14 cellular contexts compared by ENCODE assay signal in the genomic region with DNA sequence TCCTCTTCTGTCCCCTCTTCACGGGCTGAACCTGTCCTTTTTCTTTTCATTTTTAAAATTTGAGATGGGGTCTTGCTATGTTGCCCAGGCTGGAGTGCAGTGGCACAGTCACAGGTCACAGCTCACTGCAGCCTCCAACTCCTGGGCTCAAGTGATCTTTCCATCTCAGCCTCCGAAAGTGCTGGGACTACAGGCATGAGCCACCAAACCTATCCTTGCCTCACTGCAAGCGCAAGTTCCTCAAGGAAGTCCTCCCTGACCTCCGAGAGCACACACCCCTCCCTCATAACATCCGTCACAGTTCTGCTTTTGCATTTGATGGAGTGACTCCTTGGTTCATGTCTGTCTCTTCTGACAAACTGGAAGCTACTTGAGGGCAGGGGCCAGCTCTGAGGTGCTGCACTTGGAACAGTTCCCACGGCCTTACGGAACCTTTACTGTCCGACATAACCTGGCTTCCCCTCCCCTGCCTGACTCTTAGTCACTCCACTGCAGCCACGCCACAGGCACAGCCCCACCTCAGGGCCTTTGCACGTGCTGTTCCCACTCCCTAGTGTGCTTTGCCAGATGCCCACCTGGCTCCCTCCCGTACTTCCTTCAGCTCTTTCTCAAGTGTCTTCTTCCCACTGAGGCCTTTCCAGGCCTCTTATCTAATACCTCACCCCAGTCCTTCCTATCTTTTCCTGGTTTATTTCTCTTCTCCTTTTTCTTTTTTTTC. TPM values are rescaled to one million over a fixed set of nuclear protein-coding genes. Genes with fewer than 3 reads are reported as not detected.
A peak's percentile ranks its signal among the peaks of the same experiment; 100 is the strongest.
DNase-seq lines count a peak whose midpoint lies in the region; ATAC-seq, FAIRE-seq and TF ChIP-seq lines count a peak whose summit lies in the region.
"Had no signal": no experiment of that assay in that cellular context is flagged by ENCODE, and none has a peak within 500 bp of the region (broad histone marks: within the 10 kb centered on the region; RNA-seq: fewer than 3 reads in every experiment).

No MANE protein-coding gene starts in this region.

- H3K27ac Mint-ChIP-seq in glutamatergic neuron (ENCODE audit: unreplicated experiment) = no peak overlapping the region

- H3K79me2 ChIP-seq in HepG2 (ENCODE audit: insufficient read depth, low read length) = peaks cover 2% of the 10 kb centered on the region

- H3K27me3 ChIP-seq in HepG2 (ENCODE audit: control insufficient read depth in 1 of 2, insufficient read depth in 2 of 2, low read length in 2 of 2) (no peaks in the 10 kb centered on the region), right lobe of liver (no peaks in the 10 kb centered on the region), neuronal stem cell (ENCODE audit: control insufficient read depth in 3 of 3, insufficient read depth in 3 of 3, low read depth in 1 of 3, low read length in 3 of 3) (no peaks in the 10 kb centered on the region)
- H3K27me3 ChIP-seq: adrenal gland had no signal

- TF ChIP-seq EP300 in HepG2 (IDR thresholded peaks at IDR 0.05; ENCODE audit: low read depth in 2 of 2, low read length in 2 of 2) = no peak
- no peak for TF ChIP-seq EP300 in HepG2 (CRISPR knock-in tag; IDR thresholded peaks at IDR 0.05; ENCODE audit: borderline replicate concordance)

- H3K14ac ChIP-seq in neuronal stem cell (ENCODE audit: low read length) = no peak overlapping the region

- CTCF ChIA-PET in HepG2 (lab: Yijun Ruan, JAX; ENCODE audit: low intra/inter-chr PET ratio, low total read pairs) = no interaction called here
- CTCF ChIA-PET in RWPE1 (lab: Yijun Ruan, JAX) = no interaction called here

- TF ChIP-seq RAD21 in HepG2 (CRISPR knock-in tag; IDR thresholded peaks at IDR 0.05) = no peak

- no peaks in the 10 kb centered on the region for H3K36me3 Mint-ChIP-seq in glutamatergic neuron (ENCODE audit: unreplicated experiment)

- no peak overlapping the region for H3K9ac ChIP-seq in HepG2 (ENCODE audit: insufficient read depth, low read depth, low read length)
- H3K9ac ChIP-seq in neuronal stem cell (ENCODE audit: low read depth, low read length, poor library complexity) = no peak overlapping the region

- no peak for FAIRE-seq in HepG2 (lab: Jason Lieb, UNC)
- FAIRE-seq: islet of Langerhans had no signal

- peaks cover 4% of the 10 kb centered on the region for H3K9me3 Mint-ChIP-seq in glutamatergic neuron (ENCODE audit: unreplicated experiment)
- H3K9me3 Mint-ChIP-seq: H9 had no signal

- H3K4me1 Mint-ChIP-seq in glutamatergic neuron (ENCODE audit: low read depth, unreplicated experiment) = peaks cover 4% of the 10 kb centered on the region

- BruUV-seq in HepG2 (replicated peaks; lab: Mats Ljungman, UMichigan) = no TSS peak

- H2BK12ac ChIP-seq in neuronal stem cell (ENCODE audit: low read length) = no peak overlapping the region

- WGBS in HepG2 (ENCODE audit: low lambda C conversion rate) = 95% methylated on average over 11 of the region's 11 CpGs
- WGBS in right lobe of liver (ENCODE audit: insufficient coverage, low coverage, low lambda C conversion rate, missing lambda C conversion rate) = 67% methylated on average over 5 of the region's 11 CpGs
- no CpG with 5 or more reads among the region's 11 CpGs for WGBS in neuronal stem cell (ENCODE audit: extremely low coverage in 2 of 2, insufficient read length in 2 of 2, insufficient replicate concordance in 1 of 2), 2 donors

- H2BK5ac ChIP-seq in neuronal stem cell (ENCODE audit: low read length) = no peak overlapping the region

- peak overlapping the region; percentile 8 for H3K4me3 Mint-ChIP-seq in glutamatergic neuron (ENCODE audit: unreplicated experiment)
- H3K4me3 Mint-ChIP-seq: H9 had no signal

- no peaks in the 10 kb centered on the region for H3K79me1 ChIP-seq in neuronal stem cell (ENCODE audit: low read depth, low read length)

- no peaks in the 10 kb centered on the region for H4K20me1 ChIP-seq in HepG2 (ENCODE audit: insufficient read depth, low read length)

- H3K4me2 ChIP-seq in HepG2 (ENCODE audit: low read depth, low read length) = no peak overlapping the region
- no peak overlapping the region for H3K4me2 ChIP-seq in neuronal stem cell (ENCODE audit: insufficient read depth, low read length, poor library complexity, severe bottlenecking)

- H4K8ac ChIP-seq in neuronal stem cell (ENCODE audit: low read depth, low read length) = no peak overlapping the region

- peaks cover 44% of the 10 kb centered on the region for H3K4me1 ChIP-seq in HepG2 (ENCODE audit: insufficient read depth, low read length)
- H3K4me1 ChIP-seq in right lobe of liver = peaks cover 0 to 16% (median 4%) of the 10 kb centered on the region in 4 donors
- H3K4me1 ChIP-seq in neuronal stem cell (ENCODE audit: control insufficient read depth in 2 of 2, insufficient read depth in 1 of 2, low read depth in 1 of 2, low read length in 2 of 2) = peaks cover 4 to 7% of the 10 kb centered on the region in 2 donors

- H3K27me3 Mint-ChIP-seq in glutamatergic neuron (ENCODE audit: unreplicated experiment) = peaks cover 7% of the 10 kb centered on the region

- H3K9me3 ChIP-seq in HepG2 (ENCODE audit: low read length) = no peaks in the 10 kb centered on the region
- H3K9me3 ChIP-seq in right lobe of liver = no peaks in the 10 kb centered on the region
- H3K9me3 ChIP-seq in neuronal stem cell (replicated peaks in 1 of 2; ENCODE audit: control insufficient read depth in 2 of 2, insufficient read depth in 1 of 2, low read depth in 1 of 2, low read length in 2 of 2) = peaks cover 0 to 3% of the 10 kb centered on the region in 2 donors
- H3K9me3 ChIP-seq: adrenal gland had no signal

- H2AK5ac ChIP-seq in neuronal stem cell (ENCODE audit: low read depth, low read length) = no peak overlapping the region

- no peak overlapping the region for H2BK15ac ChIP-seq in neuronal stem cell (ENCODE audit: low read length)

- no peak for TF ChIP-seq POLR2A in HepG2 (IDR thresholded peaks at IDR 0.05; ENCODE audit: insufficient read depth in 1 of 2, low read depth in 2 of 2, low read length in 2 of 2)
- no peak for TF ChIP-seq POLR2A in right lobe of liver (IDR thresholded peaks at IDR 0.05)

- TF ChIP-seq CTCF in HepG2 (CRISPR knock-in tag; IDR thresholded peaks at IDR 0.05) = no peak
- no peak for TF ChIP-seq CTCF in right lobe of liver (IDR thresholded peaks at IDR 0.05)
- no peak for TF ChIP-seq CTCF in RWPE1 (conservative IDR thresholded peaks at IDR 0.05; ENCODE audit: low read depth)
- no peak for TF ChIP-seq CTCF in glutamatergic neuron (IDR thresholded peaks at IDR 0.05; ENCODE audit: partially characterized antibody, unreplicated experiment)

- no peak overlapping the region for H2AFZ ChIP-seq in HepG2 (ENCODE audit: low read length)
- no peak overlapping the region for H2AFZ ChIP-seq in neuronal stem cell (ENCODE audit: low read length)

- H3K36me3 ChIP-seq in HepG2 (replicated peaks in 1 of 2; ENCODE audit: control insufficient read depth in 1 of 2, insufficient read depth in 2 of 2, low read length in 2 of 2) (peaks cover 20 to 34% of the 10 kb centered on the region in 2 experiments), right lobe of liver (peaks cover 0 to 34% (median 3%) of the 10 kb centered on the region in 4 donors), neuronal stem cell (replicated peaks in 1 of 2; ENCODE audit: control insufficient read depth in 2 of 2, insufficient read depth in 2 of 2, low read length in 2 of 2) (peaks cover 30 to 34% of the 10 kb centered on the region in 2 donors)

- H3K18ac ChIP-seq in neuronal stem cell (ENCODE audit: low read length) = no peak overlapping the region

- intact Hi-C loops in HepG2 (cut with micrococcal nuclease; ENCODE audit: unreplicated experiment) (loop anchor here (10.0 kb wide), 1 partner anchor 567 kb away; a partner anchor contains a TSS), right lobe of liver (cut with DNase I) (no loop called here)

- DNase-seq in HepG2 (ENCODE audit: low spot score) = no peak
- no peak for DNase-seq in right lobe of liver
- DNase-seq in RWPE1 (ENCODE audit: low spot score) = no peak
- DNase-seq in glutamatergic neuron = no peak
- no peak for DNase-seq in neuronal stem cell (ENCODE audit: low spot score)
- DNase-seq: activated CD8-positive, alpha-beta memory T cell treated with anti-CD3 and anti-CD28 coated beads, Interleukin-2, amount 50 U/mL, for 4 hours; H9; Karpas-422; stimulated activated CD4-positive, alpha-beta T cell treated with anti-CD3 and anti-CD28 coated beads, Interleukin-12 subunit alpha, Interleukin-12 subunit beta, amount 100 ng/mL, for 4 hours had no signal

- POLR2A ChIA-PET in HepG2 (lab: Yijun Ruan, JAX) (interaction anchor here (2.5 to 6.0 kb wide), 2 partner anchors 12 kb away, joined by 8 to 50 read pairs; a partner anchor contains a TSS), RWPE1 (lab: Yijun Ruan, JAX; ENCODE audit: low non-redundant PET) (no interaction called here)

- no peak overlapping the region for H2BK120ac ChIP-seq in neuronal stem cell (ENCODE audit: low read depth, low read length)

- H3K27ac ChIP-seq in HepG2 (ENCODE audit: extremely low read length, insufficient read depth, low read length) = no peak overlapping the region
- no peak overlapping the region for H3K27ac ChIP-seq in right lobe of liver
- peak overlapping the region; percentile 79 for H3K27ac ChIP-seq in RWPE1
- no peak overlapping the region for H3K27ac ChIP-seq in neuronal stem cell (replicated peaks; ENCODE audit: low read length)
- H3K27ac ChIP-seq: adrenal gland had no signal

- in situ Hi-C loops in HepG2 (cut with HindIII; ENCODE audit: extremely low pct_ligation_motif_present, low pct_unique_long_range_greater_than_20kb) = loop anchor here (25.0 kb wide), 1 partner anchor 550 kb away; no protein-coding TSS in a partner anchor

- ATAC-seq in HepG2 (no peak), right lobe of liver (no peak), GM19395 (IDR thresholded peaks at IDR 0.05; ENCODE audit: unreplicated experiment) (no peak), HG02884 (IDR thresholded peaks at IDR 0.05; ENCODE audit: unreplicated experiment) (no peak), HG03521 (IDR thresholded peaks at IDR 0.05; ENCODE audit: unreplicated experiment) (no peak)

- H3K23ac ChIP-seq in neuronal stem cell (ENCODE audit: low read depth, low read length, poor library complexity) = no peak overlapping the region

- no peak overlapping the region for H4K91ac ChIP-seq in neuronal stem cell (ENCODE audit: low read depth, low read length, poor library complexity)

- no peak overlapping the region for H3K4ac ChIP-seq in neuronal stem cell (ENCODE audit: low read length)

- H3K4me3 ChIP-seq in HepG2 (replicated peaks in 1 of 3; ENCODE audit: insufficient read depth in 1 of 3, low read depth in 2 of 3, low read length in 3 of 3) (no peak overlapping the region), right lobe of liver (no peak overlapping the region), neuronal stem cell (ENCODE audit: low read length in 2 of 2) (peak overlapping the region in 1 of 2 donors; percentile 1)
- H3K4me3 ChIP-seq: adrenal gland had no signal

RNA-seq across cellular contexts. Expression of a gene that starts 4.4 kb away (rescaled TPM):
- total RNA-seq in HepG2 (2016; rRNA removed; fragmentation: Illumina TruSeq; extraction: Trizol) = 0.24 TPM in 1 of 2 replicates, not detected in the other
- 0.09 and 0.20 TPM in 2 replicates for total RNA-seq in HepG2 (2016; cell fraction: cytosol; rRNA removed; fragmentation: Illumina TruSeq; extraction: Trizol; ENCODE audit: low read depth)
- 0.16 and 0.37 TPM in 2 replicates for total RNA-seq in HepG2 (2016; cell fraction: insoluble cytoplasmic fraction; rRNA removed; fragmentation: Illumina TruSeq; extraction: Trizol)
- 0.21 and 0.22 TPM in 2 replicates for total RNA-seq in HepG2 (2016; cell fraction: membrane; rRNA removed; fragmentation: Illumina TruSeq; extraction: Trizol)
- 0.25 and 0.47 TPM in 2 replicates for total RNA-seq in HepG2 (2016; cell fraction: nucleus; rRNA removed; fragmentation: Illumina TruSeq; extraction: Trizol)
- polyA plus RNA-seq in HepG2 (2011; rRNA removed) = 0.42 and 0.51 TPM in 2 replicates
- 0.08 and 0.24 TPM in 2 replicates for polyA plus RNA-seq in HepG2 (2011; cell fraction: cytosol; rRNA removed)
- 1.6 and 1.8 TPM in 2 replicates for polyA plus RNA-seq in HepG2 (2011; cell fraction: nucleus; rRNA removed)
- 0.36 and 0.44 TPM in 2 replicates for polyA plus RNA-seq in HepG2 (2012)
- 0.35 and 0.51 TPM in 2 replicates for polyA plus RNA-seq in HepG2 (2016; cell fraction: cytosol; fragmentation: Illumina TruSeq; extraction: Trizol; ENCODE audit: low read depth)
- 0.25 and 0.34 TPM in 2 replicates for polyA plus RNA-seq in HepG2 (2016; cell fraction: insoluble cytoplasmic fraction; fragmentation: Illumina TruSeq; extraction: Trizol; ENCODE audit: low read depth)
- polyA plus RNA-seq in HepG2 (2016; cell fraction: membrane; fragmentation: Illumina TruSeq; extraction: Trizol; ENCODE audit: low read depth) = 0.39 and 0.63 TPM in 2 replicates
- polyA plus RNA-seq in HepG2 (2016; cell fraction: nucleus; fragmentation: Illumina TruSeq; extraction: Trizol; ENCODE audit: insufficient read depth, low read depth) = 0.78 and 1.4 TPM in 2 replicates
- polyA minus RNA-seq in HepG2 (2011; rRNA and poly(A)+ RNA removed; ENCODE audit: low replicate concordance) = 1.1 TPM in 1 of 2 replicates, not detected in the other
- polyA minus RNA-seq in HepG2 (2011; cell fraction: cytosol; rRNA and poly(A)+ RNA removed) = not detected in 2 replicates
- 0.39 and 0.62 TPM in 2 replicates for polyA minus RNA-seq in HepG2 (2011; cell fraction: nucleus; rRNA and poly(A)+ RNA removed)
- under 1 TPM; 0.37 to 0.68 (median 0.42) TPM for total RNA-seq in right lobe of liver
- 0.86 TPM for total RNA-seq in glutamatergic neuron (ENCODE audit: unreplicated experiment)
- 2.8 TPM for polyA plus RNA-seq in neuronal stem cell (2013, experiment 1 of 2)
- 2.5 TPM for polyA plus RNA-seq in neuronal stem cell (2013, experiment 2 of 2)

RNA-seq across cellular contexts. Expression of a gene that starts 8.7 kb away (rescaled TPM):
- total RNA-seq in HepG2 (2016; rRNA removed; fragmentation: Illumina TruSeq; extraction: Trizol) (4.8 and 5.4 TPM in 2 replicates), right lobe of liver (10 to 100 TPM; 13.5 to 46.5 (median 21.9) TPM), glutamatergic neuron (ENCODE audit: unreplicated experiment) (57.9 TPM)
- 15.6 and 18.9 TPM in 2 replicates for total RNA-seq in HepG2 (2016; cell fraction: cytosol; rRNA removed; fragmentation: Illumina TruSeq; extraction: Trizol; ENCODE audit: low read depth)
- 3.6 and 7.4 TPM in 2 replicates for total RNA-seq in HepG2 (2016; cell fraction: insoluble cytoplasmic fraction; rRNA removed; fragmentation: Illumina TruSeq; extraction: Trizol)
- 16.8 and 17.0 TPM in 2 replicates for total RNA-seq in HepG2 (2016; cell fraction: membrane; rRNA removed; fragmentation: Illumina TruSeq; extraction: Trizol)
- total RNA-seq in HepG2 (2016; cell fraction: nucleus; rRNA removed; fragmentation: Illumina TruSeq; extraction: Trizol) = 3.7 and 3.9 TPM in 2 replicates
- polyA plus RNA-seq in HepG2 (2011; rRNA removed) = 47.0 and 63.6 TPM in 2 replicates
- 39.4 and 54.7 TPM in 2 replicates for polyA plus RNA-seq in HepG2 (2011; cell fraction: cytosol; rRNA removed)
- 83.9 and 94.9 TPM in 2 replicates for polyA plus RNA-seq in HepG2 (2011; cell fraction: nucleus; rRNA removed)
- polyA plus RNA-seq in HepG2 (2012) = 69.8 and 96.9 TPM in 2 replicates
- polyA plus RNA-seq in HepG2 (2016; cell fraction: cytosol; fragmentation: Illumina TruSeq; extraction: Trizol; ENCODE audit: low read depth) = 32.9 and 34.4 TPM in 2 replicates
- polyA plus RNA-seq in HepG2 (2016; cell fraction: insoluble cytoplasmic fraction; fragmentation: Illumina TruSeq; extraction: Trizol; ENCODE audit: low read depth) = 7.4 and 9.0 TPM in 2 replicates
- polyA plus RNA-seq in HepG2 (2016; cell fraction: membrane; fragmentation: Illumina TruSeq; extraction: Trizol; ENCODE audit: low read depth) = 23.4 and 24.5 TPM in 2 replicates
- 12.2 and 14.9 TPM in 2 replicates for polyA plus RNA-seq in HepG2 (2016; cell fraction: nucleus; fragmentation: Illumina TruSeq; extraction: Trizol; ENCODE audit: insufficient read depth, low read depth)
- polyA minus RNA-seq in HepG2 (2011; rRNA and poly(A)+ RNA removed; ENCODE audit: low replicate concordance) = 4.9 and 32.0 TPM in 2 replicates
- polyA minus RNA-seq in HepG2 (2011; cell fraction: cytosol; rRNA and poly(A)+ RNA removed) = 14.5 and 16.8 TPM in 2 replicates
- polyA minus RNA-seq in HepG2 (2011; cell fraction: nucleus; rRNA and poly(A)+ RNA removed) = 7.6 and 11.2 TPM in 2 replicates
- 51.2 TPM for polyA plus RNA-seq in neuronal stem cell (2013, experiment 1 of 2)
- 52.1 TPM for polyA plus RNA-seq in neuronal stem cell (2013, experiment 2 of 2)

RNA-seq across cellular contexts. Expression of a gene that starts 11.5 kb away (rescaled TPM):
- 176 and 177 TPM in 2 replicates for total RNA-seq in HepG2 (2016; rRNA removed; fragmentation: Illumina TruSeq; extraction: Trizol)
- total RNA-seq in HepG2 (2016; cell fraction: cytosol; rRNA removed; fragmentation: Illumina TruSeq; extraction: Trizol; ENCODE audit: low read depth) = 65.7 and 77.2 TPM in 2 replicates
- total RNA-seq in HepG2 (2016; cell fraction: insoluble cytoplasmic fraction; rRNA removed; fragmentation: Illumina TruSeq; extraction: Trizol) = 171 and 181 TPM in 2 replicates
- 128 and 142 TPM in 2 replicates for total RNA-seq in HepG2 (2016; cell fraction: membrane; rRNA removed; fragmentation: Illumina TruSeq; extraction: Trizol)
- total RNA-seq in HepG2 (2016; cell fraction: nucleus; rRNA removed; fragmentation: Illumina TruSeq; extraction: Trizol) = 74.9 and 87.3 TPM in 2 replicates
- polyA plus RNA-seq in HepG2 (2011; rRNA removed) = 220 and 272 TPM in 2 replicates
- polyA plus RNA-seq in HepG2 (2011; cell fraction: cytosol; rRNA removed) = 258 and 302 TPM in 2 replicates
- 210 and 223 TPM in 2 replicates for polyA plus RNA-seq in HepG2 (2011; cell fraction: nucleus; rRNA removed)
- 137 and 191 TPM in 2 replicates for polyA plus RNA-seq in HepG2 (2012)
- 74.4 and 81.5 TPM in 2 replicates for polyA plus RNA-seq in HepG2 (2016; cell fraction: cytosol; fragmentation: Illumina TruSeq; extraction: Trizol; ENCODE audit: low read depth)
- polyA plus RNA-seq in HepG2 (2016; cell fraction: insoluble cytoplasmic fraction; fragmentation: Illumina TruSeq; extraction: Trizol; ENCODE audit: low read depth) = 211 and 227 TPM in 2 replicates
- 119 and 131 TPM in 2 replicates for polyA plus RNA-seq in HepG2 (2016; cell fraction: membrane; fragmentation: Illumina TruSeq; extraction: Trizol; ENCODE audit: low read depth)
- 198 and 202 TPM in 2 replicates for polyA plus RNA-seq in HepG2 (2016; cell fraction: nucleus; fragmentation: Illumina TruSeq; extraction: Trizol; ENCODE audit: insufficient read depth, low read depth)
- polyA minus RNA-seq in HepG2 (2011; rRNA and poly(A)+ RNA removed; ENCODE audit: low replicate concordance) = 448 and 594 TPM in 2 replicates
- polyA minus RNA-seq in HepG2 (2011; cell fraction: cytosol; rRNA and poly(A)+ RNA removed) = 140 and 151 TPM in 2 replicates
- 46.2 and 53.8 TPM in 2 replicates for polyA minus RNA-seq in HepG2 (2011; cell fraction: nucleus; rRNA and poly(A)+ RNA removed)
- total RNA-seq in right lobe of liver = 10 to 100 TPM; 43.1 to 59.7 (median 47.0) TPM
- 124 TPM for total RNA-seq in glutamatergic neuron (ENCODE audit: unreplicated experiment)
- polyA plus RNA-seq in neuronal stem cell (2013, experiment 1 of 2) = 112 TPM
- polyA plus RNA-seq in neuronal stem cell (2013, experiment 2 of 2) = 110 TPM

RNA-seq across cellular contexts. Expression of a gene that starts 21.8 kb away (rescaled TPM):
- 925 and 999 TPM in 2 replicates for total RNA-seq in HepG2 (2016; rRNA removed; fragmentation: Illumina TruSeq; extraction: Trizol)
- total RNA-seq in HepG2 (2016; cell fraction: cytosol; rRNA removed; fragmentation: Illumina TruSeq; extraction: Trizol; ENCODE audit: low read depth) = 363 and 383 TPM in 2 replicates
- 919 and 949 TPM in 2 replicates for total RNA-seq in HepG2 (2016; cell fraction: insoluble cytoplasmic fraction; rRNA removed; fragmentation: Illumina TruSeq; extraction: Trizol)
- total RNA-seq in HepG2 (2016; cell fraction: membrane; rRNA removed; fragmentation: Illumina TruSeq; extraction: Trizol) = 400 and 482 TPM in 2 replicates
- 406 and 421 TPM in 2 replicates for total RNA-seq in HepG2 (2016; cell fraction: nucleus; rRNA removed; fragmentation: Illumina TruSeq; extraction: Trizol)
- polyA plus RNA-seq in HepG2 (2011; rRNA removed) = 1,884 and 1,912 TPM in 2 replicates
- polyA plus RNA-seq in HepG2 (2011; cell fraction: cytosol; rRNA removed) = 1,982 and 2,786 TPM in 2 replicates
- 1,265 and 1,338 TPM in 2 replicates for polyA plus RNA-seq in HepG2 (2011; cell fraction: nucleus; rRNA removed)
- polyA plus RNA-seq in HepG2 (2012) = 2,541 and 2,865 TPM in 2 replicates
- 565 and 614 TPM in 2 replicates for polyA plus RNA-seq in HepG2 (2016; cell fraction: cytosol; fragmentation: Illumina TruSeq; extraction: Trizol; ENCODE audit: low read depth)
- 1,258 and 1,452 TPM in 2 replicates for polyA plus RNA-seq in HepG2 (2016; cell fraction: insoluble cytoplasmic fraction; fragmentation: Illumina TruSeq; extraction: Trizol; ENCODE audit: low read depth)
- polyA plus RNA-seq in HepG2 (2016; cell fraction: membrane; fragmentation: Illumina TruSeq; extraction: Trizol; ENCODE audit: low read depth) = 559 and 571 TPM in 2 replicates
- polyA plus RNA-seq in HepG2 (2016; cell fraction: nucleus; fragmentation: Illumina TruSeq; extraction: Trizol; ENCODE audit: insufficient read depth, low read depth) = 791 and 794 TPM in 2 replicates
- 1,277 and 3,284 TPM in 2 replicates for polyA minus RNA-seq in HepG2 (2011; rRNA and poly(A)+ RNA removed; ENCODE audit: low replicate concordance)
- polyA minus RNA-seq in HepG2 (2011; cell fraction: cytosol; rRNA and poly(A)+ RNA removed) = 1,933 and 2,188 TPM in 2 replicates
- 380 and 520 TPM in 2 replicates for polyA minus RNA-seq in HepG2 (2011; cell fraction: nucleus; rRNA and poly(A)+ RNA removed)
- total RNA-seq in right lobe of liver = 100 to 1,000 TPM; 113 to 580 (median 345) TPM
- 437 TPM for total RNA-seq in glutamatergic neuron (ENCODE audit: unreplicated experiment)
- 340 TPM for polyA plus RNA-seq in neuronal stem cell (2013, experiment 1 of 2)
- 327 TPM for polyA plus RNA-seq in neuronal stem cell (2013, experiment 2 of 2)

RNA-seq across cellular contexts. Expression of a gene that starts 26.0 kb away (rescaled TPM):
- total RNA-seq in HepG2 (2016; rRNA removed; fragmentation: Illumina TruSeq; extraction: Trizol) (14.3 and 20.6 TPM in 2 replicates), right lobe of liver (1 to 10 TPM in 4 of 6 experiments, under 1 TPM in 1, not detected in 1; 0.19 to 2.3 (median 2.3) TPM), glutamatergic neuron (ENCODE audit: unreplicated experiment) (4.9 TPM)
- 77.8 and 81.7 TPM in 2 replicates for total RNA-seq in HepG2 (2016; cell fraction: cytosol; rRNA removed; fragmentation: Illumina TruSeq; extraction: Trizol; ENCODE audit: low read depth)
- total RNA-seq in HepG2 (2016; cell fraction: insoluble cytoplasmic fraction; rRNA removed; fragmentation: Illumina TruSeq; extraction: Trizol) = 18.6 and 20.5 TPM in 2 replicates
- total RNA-seq in HepG2 (2016; cell fraction: membrane; rRNA removed; fragmentation: Illumina TruSeq; extraction: Trizol) = 48.3 and 54.4 TPM in 2 replicates
- total RNA-seq in HepG2 (2016; cell fraction: nucleus; rRNA removed; fragmentation: Illumina TruSeq; extraction: Trizol) = 7.6 and 12.3 TPM in 2 replicates
- 18.7 and 21.2 TPM in 2 replicates for polyA plus RNA-seq in HepG2 (2011; rRNA removed)
- polyA plus RNA-seq in HepG2 (2011; cell fraction: cytosol; rRNA removed) = 12.2 and 14.1 TPM in 2 replicates
- polyA plus RNA-seq in HepG2 (2011; cell fraction: nucleus; rRNA removed) = 55.4 and 67.8 TPM in 2 replicates
- polyA plus RNA-seq in HepG2 (2012) = 10.4 and 27.8 TPM in 2 replicates
- 113 and 123 TPM in 2 replicates for polyA plus RNA-seq in HepG2 (2016; cell fraction: cytosol; fragmentation: Illumina TruSeq; extraction: Trizol; ENCODE audit: low read depth)
- 19.3 and 21.1 TPM in 2 replicates for polyA plus RNA-seq in HepG2 (2016; cell fraction: insoluble cytoplasmic fraction; fragmentation: Illumina TruSeq; extraction: Trizol; ENCODE audit: low read depth)
- 79.9 and 83.9 TPM in 2 replicates for polyA plus RNA-seq in HepG2 (2016; cell fraction: membrane; fragmentation: Illumina TruSeq; extraction: Trizol; ENCODE audit: low read depth)
- polyA plus RNA-seq in HepG2 (2016; cell fraction: nucleus; fragmentation: Illumina TruSeq; extraction: Trizol; ENCODE audit: insufficient read depth, low read depth) = 23.3 and 24.8 TPM in 2 replicates
- 11.3 and 12.4 TPM in 2 replicates for polyA minus RNA-seq in HepG2 (2011; rRNA and poly(A)+ RNA removed; ENCODE audit: low replicate concordance)
- polyA minus RNA-seq in HepG2 (2011; cell fraction: cytosol; rRNA and poly(A)+ RNA removed) = 4.6 and 9.4 TPM in 2 replicates
- polyA minus RNA-seq in HepG2 (2011; cell fraction: nucleus; rRNA and poly(A)+ RNA removed) = 8.9 and 9.7 TPM in 2 replicates
- polyA plus RNA-seq in neuronal stem cell (2013, experiment 1 of 2) = 3.9 TPM
- polyA plus RNA-seq in neuronal stem cell (2013, experiment 2 of 2) = 3.4 TPM
